In genomic region chr4:124946696-124947095, GRCh38 we compare ENCODE assay signal across 28 cellular contexts.
DNase-seq lines count a peak whose midpoint lies in the region; ATAC-seq, FAIRE-seq and TF ChIP-seq lines count a peak whose summit lies in the region.
"Had no signal": no experiment of that assay in that cellular context is flagged by ENCODE, and none has a peak within 500 bp of the region (broad histone marks: within the 10 kb centered on the region; RNA-seq: fewer than 3 reads in every experiment).

No MANE protein-coding gene starts in this region.

- dilution Hi-C loops in mammary epithelial cell (cut with HindIII; ENCODE audit: low sequenced_read_pairs), result no loop called here

- H3K36me3 ChIP-seq in right lobe of liver, result no peaks in the 10 kb centered on the region
- H3K36me3 ChIP-seq in HepG2 (replicated peaks in 1 of 2; ENCODE audit: control insufficient read depth in 1 of 2, insufficient read depth in 2 of 2, low read length in 2 of 2), result no peaks in the 10 kb centered on the region
- peaks cover 3% of the 10 kb centered on the region for H3K36me3 ChIP-seq in mammary epithelial cell (ENCODE audit: insufficient read depth, low read length)
- H3K36me3 ChIP-seq in left lung, result no peaks in the 10 kb centered on the region
- no peaks in the 10 kb centered on the region for H3K36me3 ChIP-seq in mucosa of descending colon (ENCODE audit: low read depth)
- H3K36me3 ChIP-seq in esophagus muscularis mucosa, result no peaks in the 10 kb centered on the region
- H3K36me3 ChIP-seq: gastroesophageal sphincter, spleen, thyroid gland had no signal

- ATAC-seq in right lobe of liver (peak; percentile 35 to 94 (median 54)), HepG2 (no peak), left lung (peak; percentile 17), GM18858 (IDR thresholded peaks at IDR 0.05; ENCODE audit: unreplicated experiment) (no peak), mucosa of descending colon (no peak)
- ATAC-seq: gastroesophageal sphincter, Panc1 had no signal

- H3K9me3 ChIP-seq in right lobe of liver (no peaks in the 10 kb centered on the region), HepG2 (ENCODE audit: low read length) (no peaks in the 10 kb centered on the region), mammary epithelial cell (replicated peaks; ENCODE audit: insufficient read depth, low read length) (no peaks in the 10 kb centered on the region), left lung (peaks cover 0 to 3% of the 10 kb centered on the region in 2 donors), mucosa of descending colon (no peaks in the 10 kb centered on the region), esophagus muscularis mucosa (no peaks in the 10 kb centered on the region)
- H3K9me3 ChIP-seq: gastroesophageal sphincter, thyroid gland had no signal

- in situ Hi-C loops in HepG2 (cut with HindIII; ENCODE audit: extremely low pct_ligation_motif_present, low pct_unique_long_range_greater_than_20kb) (no loop called here), mammary epithelial cell (cut with MboI; ENCODE audit: low sequenced_read_pairs in 2 of 2) (loop anchor here in 1 of 2 donors (25.0 kb wide), 1 partner anchor 234 kb away; the partner anchor contains the start of gene ANKRD50)

- CTCF ChIA-PET in HepG2 (lab: Yijun Ruan, JAX; ENCODE audit: low intra/inter-chr PET ratio, low total read pairs) (no interaction called here), mammary epithelial cell (lab: Charles Lee; ENCODE audit: low non-redundant PET) (no interaction called here)

- H3K27me3 ChIP-seq in right lobe of liver (no peaks in the 10 kb centered on the region), HepG2 (ENCODE audit: control insufficient read depth in 1 of 2, insufficient read depth in 2 of 2, low read length in 2 of 2) (no peaks in the 10 kb centered on the region; a peak in 1 of 5 replicates), mammary epithelial cell (ENCODE audit: insufficient read depth, low read length) (no peaks in the 10 kb centered on the region), left lung (no peaks in the 10 kb centered on the region), esophagus muscularis mucosa (no peaks in the 10 kb centered on the region)
- H3K27me3 ChIP-seq: dorsolateral prefrontal cortex, gastroesophageal sphincter, spleen, thyroid gland had no signal

- no peak for TF ChIP-seq CTCF in right lobe of liver (IDR thresholded peaks at IDR 0.05)
- no peak for TF ChIP-seq CTCF in HepG2 (CRISPR knock-in tag; IDR thresholded peaks at IDR 0.05)
- TF ChIP-seq CTCF in mammary epithelial cell (conservative IDR thresholded peaks at IDR 0.05 in 1 of 2, IDR thresholded peaks at IDR 0.05 in 1 of 2; ENCODE audit: extremely low read depth in 1 of 2, insufficient read depth in 1 of 2, low read depth in 1 of 2, low read length in 2 of 2), result no peak
- TF ChIP-seq CTCF in left lung (IDR thresholded peaks at IDR 0.05), result no peak
- TF ChIP-seq CTCF in mucosa of descending colon (IDR thresholded peaks at IDR 0.05), result no peak
- TF ChIP-seq CTCF in esophagus muscularis mucosa (IDR thresholded peaks at IDR 0.05), result no peak

- H3K27ac ChIP-seq in right lobe of liver (no peak overlapping the region), HepG2 (ENCODE audit: extremely low read length, insufficient read depth, low read length) (no peak overlapping the region), mammary epithelial cell (ENCODE audit: insufficient read depth, low read depth, low read length) (no peak overlapping the region), left lung (no peak overlapping the region), esophagus muscularis mucosa (replicated peaks in 1 of 4) (no peak overlapping the region)
- H3K27ac ChIP-seq: dorsolateral prefrontal cortex, gastroesophageal sphincter, spleen, thyroid gland had no signal

- FAIRE-seq in HepG2 (lab: Jason Lieb, UNC), result no peak
- FAIRE-seq: A204.1, GM18507 had no signal

- POLR2A ChIA-PET in HepG2 (lab: Yijun Ruan, JAX), result no interaction called here

- DNase-seq in right lobe of liver (no peak), HepG2 (ENCODE audit: low spot score) (no peak), mammary epithelial cell (peak; percentile 28), left lung (no peak), mucosa of descending colon (no peak), epidermal melanocyte (ENCODE audit: insufficient read length, low spot score) (no peak), esophagus muscularis mucosa (ENCODE audit: extremely low spot score) (no peak)
- DNase-seq: activated CD4-positive, alpha-beta T cell treated with anti-CD3 and anti-CD28 coated beads for 48 hours; activated naive CD4-positive, alpha-beta T cell treated with Interleukin-2 at 50 U/mL for 16 hours; activated T-cell treated with anti-CD3 and anti-CD28 coated beads, Interleukin-2, amount 50 U/mL, for 48 hours; amygdala; C1 segment of cervical spinal cord; caudate nucleus; dorsolateral prefrontal cortex; hypothalamus; naive B cell; NCI-H1105 treated with DMSO at 0.1 percent for 48 hours; NCI-H2029 treated with DMSO at 0.1 percent for 48 hours; spleen; stimulated activated CD4-positive, alpha-beta T cell treated with anti-CD3 and anti-CD28 coated beads, Interleukin-4, amount 100 ng/mL, for 1 hour; stimulated activated naive CD4-positive, alpha-beta T cell treated with Interleukin-2 at 50 U/mL for 16 hours; T-helper 2 cell had no signal

- H3K9ac ChIP-seq in HepG2 (ENCODE audit: insufficient read depth, low read depth, low read length) (no peak overlapping the region), mammary epithelial cell (ENCODE audit: insufficient read depth, low read length) (no peak overlapping the region)

- WGBS in right lobe of liver (ENCODE audit: insufficient coverage, low coverage, low lambda C conversion rate, missing lambda C conversion rate), result 23% methylated on average over 2 of the region's 2 CpGs
- 0% methylated on average over 1 of the region's 2 CpGs for WGBS in HepG2 (ENCODE audit: low lambda C conversion rate)
- 88% methylated on average over 2 of the region's 2 CpGs for WGBS in mammary epithelial cell (ENCODE audit: low coverage, missing lambda C conversion rate)
- WGBS in esophagus muscularis mucosa, result 42% methylated on average over 2 of the region's 2 CpGs

- no peak overlapping the region for H3K4me2 ChIP-seq in HepG2 (ENCODE audit: low read depth, low read length)
- peak overlapping the region; percentile 20 for H3K4me2 ChIP-seq in mammary epithelial cell (ENCODE audit: insufficient read depth, low read depth, low read length)

- intact Hi-C loops in right lobe of liver (cut with DNase I) (no loop called here), HepG2 (cut with micrococcal nuclease; ENCODE audit: unreplicated experiment) (loop anchor here (10.0 kb wide), 1 partner anchor 612 kb away; no protein-coding TSS in a partner anchor), mammary epithelial cell (cut with micrococcal nuclease) (no loop called here), left lung (cut with DNase I) (no loop called here), mucosa of descending colon (cut with DNase I, micrococcal nuclease) (no loop called here), esophagus muscularis mucosa (cut with DNase I) (no loop called here)

- no peak overlapping the region for H3K4me3 ChIP-seq in right lobe of liver
- no peak overlapping the region for H3K4me3 ChIP-seq in HepG2 (replicated peaks in 1 of 3; ENCODE audit: insufficient read depth in 1 of 3, low read depth in 2 of 3, low read length in 3 of 3)
- H3K4me3 ChIP-seq in mammary epithelial cell (replicated peaks in 1 of 3; ENCODE audit: insufficient read depth in 1 of 3, low read depth in 2 of 3, low read length in 3 of 3), result no peak overlapping the region
- H3K4me3 ChIP-seq in left lung, result no peak overlapping the region
- no peak overlapping the region for H3K4me3 ChIP-seq in mucosa of descending colon
- no peak overlapping the region for H3K4me3 ChIP-seq in esophagus muscularis mucosa
- H3K4me3 ChIP-seq: dorsolateral prefrontal cortex, gastroesophageal sphincter, spleen, thyroid gland had no signal

- BruUV-seq in HepG2 (replicated peaks; lab: Mats Ljungman, UMichigan) (no TSS peak), mammary epithelial cell (replicated peaks; lab: Mats Ljungman, UMichigan) (no TSS peak)

- no peak for TF ChIP-seq RAD21 in HepG2 (CRISPR knock-in tag; IDR thresholded peaks at IDR 0.05)

- TF ChIP-seq EP300 in HepG2 (IDR thresholded peaks at IDR 0.05; ENCODE audit: low read depth in 2 of 2, low read length in 2 of 2) (no peak), HepG2 (CRISPR knock-in tag; IDR thresholded peaks at IDR 0.05; ENCODE audit: borderline replicate concordance) (no peak), esophagus muscularis mucosa (IDR thresholded peaks at IDR 0.05) (no peak)

- no peaks in the 10 kb centered on the region for H3K79me2 ChIP-seq in HepG2 (ENCODE audit: insufficient read depth, low read length)
- no peaks in the 10 kb centered on the region for H3K79me2 ChIP-seq in mammary epithelial cell (ENCODE audit: insufficient read depth, low read length)

- TF ChIP-seq POLR2A in right lobe of liver (IDR thresholded peaks at IDR 0.05) (no peak), HepG2 (IDR thresholded peaks at IDR 0.05; ENCODE audit: insufficient read depth in 1 of 2, low read depth in 2 of 2, low read length in 2 of 2) (no peak), esophagus muscularis mucosa (IDR thresholded peaks at IDR 0.05; ENCODE audit: low read depth) (no peak)

- H3K4me1 ChIP-seq in right lobe of liver, result no peaks in the 10 kb centered on the region
- no peaks in the 10 kb centered on the region for H3K4me1 ChIP-seq in HepG2 (ENCODE audit: insufficient read depth, low read length)
- no peaks in the 10 kb centered on the region for H3K4me1 ChIP-seq in mammary epithelial cell (ENCODE audit: insufficient read depth, low read length)
- no peaks in the 10 kb centered on the region for H3K4me1 ChIP-seq in left lung
- no peaks in the 10 kb centered on the region for H3K4me1 ChIP-seq in mucosa of descending colon (ENCODE audit: low read depth)
- no peaks in the 10 kb centered on the region for H3K4me1 ChIP-seq in esophagus muscularis mucosa
- H3K4me1 ChIP-seq: gastroesophageal sphincter, spleen had no signal

- H2AFZ ChIP-seq in HepG2 (ENCODE audit: low read length) (no peak overlapping the region), mammary epithelial cell (ENCODE audit: low read depth, low read length) (peak overlapping the region; percentile 56)

- H4K20me1 ChIP-seq in HepG2 (ENCODE audit: insufficient read depth, low read length) (no peaks in the 10 kb centered on the region), mammary epithelial cell (ENCODE audit: insufficient read depth, low read length) (no peaks in the 10 kb centered on the region)

TF ChIP-seq in HepG2, 621 proteins besides CTCF, POLR2A, EP300 and RAD21 (continues in another document):
- TF ChIP-seq ETV6 (CRISPR knock-in tag; conservative IDR thresholded peaks at IDR 0.05) (no peak), ARNT2 (CRISPR knock-in tag; IDR thresholded peaks at IDR 0.05; ENCODE audit: low read depth) (no peak), IRF9 (CRISPR knock-in tag; IDR thresholded peaks at IDR 0.05; ENCODE audit: borderline replicate concordance) (no peak)

Comparison
In these comparisons a context has a peak if more than half of its experiments do, and no peak if none do; other contexts are left out.
1. ATAC-seq: peak in right lobe of liver (4 of 4) and left lung (single experiment); none in HepG2 (single experiment), GM18858 (single experiment) and mucosa of descending colon (single experiment).